ENCODE assay signal across 8 cellular contexts in genomic region chr14:55271572-55272414, GRCh38. TPM values are rescaled to one million over a fixed set of nuclear protein-coding genes. Genes with fewer than 3 reads are reported as not detected.
DNase-seq lines count a peak whose midpoint lies in the region; ATAC-seq and TF ChIP-seq lines count a peak whose summit lies in the region.

No MANE protein-coding gene starts in this region.

- no peak for TF ChIP-seq CTCF in WTC11 (IDR thresholded peaks at IDR 0.05)
- no peak for TF ChIP-seq CTCF in cardiac fibroblast (IDR thresholded peaks at IDR 0.05; ENCODE audit: low read depth, low read length)

- CTCF ChIA-PET in WTC11 (lab: Charles Lee), result interaction anchor here (0.7 to 4.2 kb wide), 5 partner anchors 11 to 83 kb away, joined by 3 to 48 read pairs (median 5); no protein-coding TSS in a partner anchor

- H3K4me3 ChIP-seq in cardiac fibroblast (replicated peaks in 1 of 2; ENCODE audit: low read depth in 2 of 2, low read length in 2 of 2), result peak overlapping the region; percentile 96 to 98

- H3K4me1 Mint-ChIP-seq in WTC11, result peaks cover 30% of the 10 kb centered on the region

- ATAC-seq in GM18505 (IDR thresholded peaks at IDR 0.05; ENCODE audit: unreplicated experiment), result peak; percentile 38
- ATAC-seq in HG02973 (IDR thresholded peaks at IDR 0.05; ENCODE audit: unreplicated experiment), result peak; percentile 43
- peak; percentile 47 for ATAC-seq in WTC11

- TF ChIP-seq POLR2A in GM18505 (IDR thresholded peaks at IDR 0.05; ENCODE audit: borderline replicate concordance, extremely low read depth, insufficient read depth, insufficient read length), result peak; percentile 21

- H3K27ac Mint-ChIP-seq in WTC11, result peak overlapping the region; percentile 78; the same call in 1 of the 2 replicates

- H3K4me3 Mint-ChIP-seq in WTC11, result peak overlapping the region; percentile 84

- POLR2A ChIA-PET in WTC11 (lab: Charles Lee), result interaction anchor here (1.5 kb wide), 1 partner anchor 33 kb away, joined by 3 read pairs; no protein-coding TSS in a partner anchor

- H3K36me3 Mint-ChIP-seq in WTC11, result no peaks in the 10 kb centered on the region; the same call in none of the 2 replicates

- DNase-seq in A172 (ENCODE audit: low spot score), result peak; percentile 55
- peak; percentile 34 for DNase-seq in NCI-H2107 treated with DMSO at 0.1 percent for 48 hours (lab: John Stamatoyannopoulos, UW; ENCODE audit: unreplicated experiment)
- DNase-seq in WTC11 (ENCODE audit: low spot score), result peak; percentile 57
- DNase-seq in cardiac fibroblast (ENCODE audit: low read depth in 2 of 2), result peak; percentile 78 to 83
- peak; percentile 79 for DNase-seq in iris pigment epithelial cell (ENCODE audit: low read depth)
- peak; percentile 12 for DNase-seq in smooth muscle cell of the brain vasculature (ENCODE audit: low read depth, low spot score)

- H3K27me3 Mint-ChIP-seq in WTC11 (ENCODE audit: low read depth), result no peaks in the 10 kb centered on the region

- no peaks in the 10 kb centered on the region for H3K9me3 Mint-ChIP-seq in WTC11

TF ChIP-seq in WTC11, 78 proteins besides CTCF, POLR2A, EP300 and RAD21:
- no peak for TF ChIP-seq STAT6 (CRISPR knock-in tag; conservative IDR thresholded peaks at IDR 0.05; ENCODE audit: low read depth)
- peak; percentile 87 for TF ChIP-seq CREM (CRISPR knock-in tag; IDR thresholded peaks at IDR 0.05)
- no peak for TF ChIP-seq ZNF416 (CRISPR knock-in tag; IDR thresholded peaks at IDR 0.05)
- TF ChIP-seq ATF1 (CRISPR knock-in tag; IDR thresholded peaks at IDR 0.05), result 0 out of 2 replicates have a peak, but pooled peaks have one; percentile 60
- TF ChIP-seq MLX (CRISPR knock-in tag; IDR thresholded peaks at IDR 0.05), result no peak
- no peak for TF ChIP-seq NR1H2 (CRISPR knock-in tag; IDR thresholded peaks at IDR 0.05)
- TF ChIP-seq ZBTB21 (CRISPR knock-in tag; IDR thresholded peaks at IDR 0.05; ENCODE audit: borderline replicate concordance), result peak; percentile 99
- TF ChIP-seq HMGXB4 (CRISPR knock-in tag; IDR thresholded peaks at IDR 0.05), result 0 out of 2 replicates have a peak, but pooled peaks have one; percentile 29
- TF ChIP-seq AFF4 (CRISPR knock-in tag; IDR thresholded peaks at IDR 0.05; ENCODE audit: borderline replicate concordance), result no peak
- TF ChIP-seq ZNF512 (CRISPR knock-in tag; IDR thresholded peaks at IDR 0.05; ENCODE audit: borderline replicate concordance), result no peak
- TF ChIP-seq NR3C1 (CRISPR knock-in tag; conservative IDR thresholded peaks at IDR 0.05; ENCODE audit: low read depth), result no peak
- TF ChIP-seq KAT7 (CRISPR knock-in tag; IDR thresholded peaks at IDR 0.05; ENCODE audit: borderline replicate concordance), result 0 out of 2 replicates have a peak, but pooled peaks have one; percentile 3
- TF ChIP-seq IRF1 (CRISPR knock-in tag; IDR thresholded peaks at IDR 0.05), result no peak
- no peak for TF ChIP-seq ESRRA (CRISPR knock-in tag; IDR thresholded peaks at IDR 0.05; ENCODE audit: borderline replicate concordance)
- no peak for TF ChIP-seq ATF3 (CRISPR knock-in tag; conservative IDR thresholded peaks at IDR 0.05)
- TF ChIP-seq MAX (CRISPR knock-in tag; IDR thresholded peaks at IDR 0.05), result no peak
TF ChIP-seq in WTC11: peak in this region for 5.

RNA-seq across cellular contexts. Expression of gene FBXO34, which starts 0.6 kb away (rescaled TPM):
- 13.5 and 16.7 TPM in 2 replicates for total RNA-seq in A172 (2014; rRNA removed; shearing (Covaris generic))
- 13.5 to 14.2 TPM (median 13.9 TPM) in 3 replicates for total RNA-seq in WTC11 (2021)

Comparison
In these comparisons a context has a peak if more than half of its experiments do, and no peak if none do; other contexts are left out.
1. Peak in every context shown above with its lines: DNase-seq, ATAC-seq and H3K4me3 ChIP-seq.
2. DNase-seq: peak in every context shown above with its lines; median percentile 80 in cardiac fibroblast; 79 in iris pigment epithelial cell; 57 in WTC11; 55 in A172; 34 in NCI-H2107 treated with DMSO at 0.1 percent for 48 hours; 12 in smooth muscle cell of the brain vasculature.